1 cellular context compared by ENCODE assay signal in the genomic region with DNA sequence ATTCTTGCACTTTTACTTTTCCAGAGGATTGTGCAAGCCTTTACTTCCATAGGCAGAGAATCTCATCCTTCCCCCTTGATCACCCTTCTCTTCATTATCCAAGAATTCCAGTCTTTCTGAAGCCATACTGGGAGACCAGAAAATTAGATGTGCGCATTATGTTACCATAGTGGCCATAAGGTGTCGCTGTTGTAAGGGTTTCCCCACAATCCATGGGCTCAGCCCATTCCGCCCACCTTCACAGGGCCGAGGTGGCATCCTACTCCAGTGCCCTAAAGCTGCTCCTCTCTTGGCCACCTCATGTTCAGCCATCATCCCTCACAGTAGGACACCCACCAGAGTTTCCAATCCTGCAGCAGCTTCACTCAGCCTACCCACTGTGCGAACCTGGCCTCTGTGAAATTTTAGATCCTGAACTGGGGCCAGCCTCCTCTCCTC.
TF ChIP-seq lines count a peak whose summit lies in the region.

No MANE protein-coding gene starts in this region.

TF ChIP-seq in endothelial cell of umbilical vein, 7 proteins besides CTCF, POLR2A, EP300 and RAD21 (continued from another document):
- TF ChIP-seq JUN (IDR thresholded peaks at IDR 0.05; ENCODE audit: borderline replicate concordance, insufficient read depth, insufficient read length, low read depth) (no peak), FOS (IDR thresholded peaks at IDR 0.05; ENCODE audit: borderline replicate concordance, insufficient read depth, low read length) (no peak), GATA2 (IDR thresholded peaks at IDR 0.05; ENCODE audit: insufficient read depth, insufficient read length, low read depth, low read length) (no peak)
